ENCODE assay signal across 20 cellular contexts in genomic region chr12:53185582-53186153, GRCh38. TPM values are rescaled to one million over a fixed set of nuclear protein-coding genes. Genes with fewer than 3 reads are reported as not detected.
DNase-seq lines count a peak whose midpoint lies in the region; ATAC-seq and TF ChIP-seq lines count a peak whose summit lies in the region.
"Had no signal": no experiment of that assay in that cellular context is flagged by ENCODE, and none has a peak within 500 bp of the region (broad histone marks: within the 10 kb centered on the region; RNA-seq: fewer than 3 reads in every experiment).

No MANE protein-coding gene starts in this region.

- H3K36me3 Mint-ChIP-seq in activated CD4-positive, alpha-beta T cell treated with anti-CD3 and anti-CD28 coated beads for 36 hours (ENCODE audit: low read depth), result peaks cover 56% of the 10 kb centered on the region
- H3K36me3 Mint-ChIP-seq in activated CD4-positive, alpha-beta T cell treated with anti-CD3 and anti-CD28 coated beads, Interleukin-2, amount 10 ng/mL, durations not matched to agents 7 days and 5 days (ENCODE audit: low read depth), result peaks cover 77% of the 10 kb centered on the region

- CTCF ChIA-PET in activated CD4-positive, alpha-beta T cell treated with anti-CD3 and anti-CD28 coated beads for 36 hours (lab: Charles Lee), result interaction anchor here (0.6 to 7.2 kb wide), 5 partner anchors 10 to 116 kb away, joined by 3 to 94 read pairs (median 6); no protein-coding TSS in a partner anchor
- CTCF ChIA-PET in activated CD4-positive, alpha-beta T cell treated with anti-CD3 and anti-CD28 coated beads, Interleukin-2, amount 10 ng/mL, durations not matched to agents 7 days and 5 days (lab: Charles Lee), result interaction anchor here (0.6 to 9.7 kb wide), 5 partner anchors 12 to 294 kb away, joined by 3 to 71 read pairs (median 4); partner anchors contain the start of gene AAAS

- H3K36me3 ChIP-seq in DND-41 (ENCODE audit: insufficient read depth, low read length), result peaks cover 79% of the 10 kb centered on the region

- no peak overlapping the region for H3K4me3 ChIP-seq in DND-41 (ENCODE audit: low read depth in 1 of 2, low read length in 2 of 2)
- H3K4me3 ChIP-seq: gastrocnemius medialis had no signal

- no peak for DNase-seq in activated CD4-positive, alpha-beta T cell treated with anti-CD3 and anti-CD28 coated beads for 36 hours
- no peak for DNase-seq in activated CD4-positive, alpha-beta T cell treated with anti-CD3 and anti-CD28 coated beads, Interleukin-2, amount 10 ng/mL, durations not matched to agents 7 days and 5 days
- DNase-seq in DND-41 (no peak), foreskin keratinocyte (no peak), NCI-H1930 (lab: John Stamatoyannopoulos, UW) (no peak), NAMALWA (ENCODE audit: low spot score) (no peak)
- DNase-seq in activated T-cell treated with anti-CD3 and anti-CD28 coated beads, Interleukin-2, amount 50 U/mL, for 48 hours, result peak; percentile 12 to 13
- DNase-seq: activated CD4-positive, CD25-positive, alpha-beta regulatory T cell; amniotic stem cell; DMS79 treated with DMSO at 0.1 percent for 48 hours; gastrocnemius medialis; NCI-H2081; NCI-H524; nucleus accumbens; SIG-M5; stimulated activated naive CD4-positive, alpha-beta T cell treated with Interleukin-2 at 50 U/mL for 16 hours had no signal

- peaks cover 27% of the 10 kb centered on the region for H4K20me1 ChIP-seq in DND-41 (ENCODE audit: insufficient read depth, low read length)

- TF ChIP-seq CTCF in DND-41 (IDR thresholded peaks at IDR 0.05; ENCODE audit: borderline replicate concordance, extremely low read depth, low read length, poor library complexity, severe bottlenecking) (peak; percentile 8), foreskin keratinocyte (conservative IDR thresholded peaks at IDR 0.05) (peak; percentile 17)

- no peak overlapping the region for H2AFZ ChIP-seq in DND-41 (ENCODE audit: low read depth, low read length)

- no peaks in the 10 kb centered on the region for H3K9me3 ChIP-seq in DND-41 (ENCODE audit: insufficient read depth, low read length, severe bottlenecking)
- H3K9me3 ChIP-seq: gastrocnemius medialis had no signal

- no peak overlapping the region for H3K9ac ChIP-seq in DND-41 (ENCODE audit: low read depth, low read length)

- H3K27me3 Mint-ChIP-seq in activated CD4-positive, alpha-beta T cell treated with anti-CD3 and anti-CD28 coated beads for 36 hours, result no peaks in the 10 kb centered on the region
- no peaks in the 10 kb centered on the region for H3K27me3 Mint-ChIP-seq in activated CD4-positive, alpha-beta T cell treated with anti-CD3 and anti-CD28 coated beads, Interleukin-2, amount 10 ng/mL, durations not matched to agents 7 days and 5 days
- H3K27me3 Mint-ChIP-seq: type B pancreatic cell had no signal

- peaks cover 40% of the 10 kb centered on the region for H3K79me2 ChIP-seq in DND-41 (ENCODE audit: insufficient read depth, low read length)

- peaks cover 29% of the 10 kb centered on the region for H3K4me1 ChIP-seq in DND-41 (ENCODE audit: insufficient read depth, low read length)
- no peaks in the 10 kb centered on the region for H3K4me1 ChIP-seq in foreskin keratinocyte

- intact Hi-C loops in activated CD4-positive, alpha-beta T cell treated with anti-CD3 and anti-CD28 coated beads for 36 hours (cut with DNase I, micrococcal nuclease), result no loop called here

- H3K27me3 ChIP-seq in DND-41 (ENCODE audit: insufficient read depth, low read length, poor library complexity) (no peaks in the 10 kb centered on the region), foreskin keratinocyte (no peaks in the 10 kb centered on the region)
- H3K27me3 ChIP-seq: gastrocnemius medialis had no signal

- no peaks in the 10 kb centered on the region for H3K9me3 Mint-ChIP-seq in activated CD4-positive, alpha-beta T cell treated with anti-CD3 and anti-CD28 coated beads for 36 hours (ENCODE audit: low read depth)
- no peaks in the 10 kb centered on the region for H3K9me3 Mint-ChIP-seq in activated CD4-positive, alpha-beta T cell treated with anti-CD3 and anti-CD28 coated beads, Interleukin-2, amount 10 ng/mL, durations not matched to agents 7 days and 5 days
- H3K9me3 Mint-ChIP-seq: T-helper 2 cell treated with Interferon-gamma antibody and Interleukin-4, amounts not matched to agents 5 μg/mL and 100 μg/mL, for 36 hours; type B pancreatic cell had no signal

- peaks cover 53% of the 10 kb centered on the region for H3K4me1 Mint-ChIP-seq in activated CD4-positive, alpha-beta T cell treated with anti-CD3 and anti-CD28 coated beads for 36 hours
- H3K4me1 Mint-ChIP-seq in activated CD4-positive, alpha-beta T cell treated with anti-CD3 and anti-CD28 coated beads, Interleukin-2, amount 10 ng/mL, durations not matched to agents 7 days and 5 days, result peaks cover 54% of the 10 kb centered on the region

- H3K27ac Mint-ChIP-seq in activated CD4-positive, alpha-beta T cell treated with anti-CD3 and anti-CD28 coated beads for 36 hours, result peak overlapping the region; percentile 59
- no peak overlapping the region for H3K27ac Mint-ChIP-seq in activated CD4-positive, alpha-beta T cell treated with anti-CD3 and anti-CD28 coated beads, Interleukin-2, amount 10 ng/mL, durations not matched to agents 7 days and 5 days
- H3K27ac Mint-ChIP-seq: T-helper 2 cell treated with Interferon-gamma antibody and Interleukin-4, amounts not matched to agents 5 μg/mL and 100 μg/mL, for 36 hours; type B pancreatic cell had no signal

- no peak for ATAC-seq in activated CD4-positive, alpha-beta T cell treated with anti-CD3 and anti-CD28 coated beads for 36 hours
- ATAC-seq in DND-41 (ENCODE audit: insufficient read depth, low read depth) (no peak), foreskin keratinocyte (no peak), HG02938 (IDR thresholded peaks at IDR 0.05; ENCODE audit: unreplicated experiment) (no peak)
- ATAC-seq: gastrocnemius medialis had no signal

- H3K4me3 Mint-ChIP-seq in activated CD4-positive, alpha-beta T cell treated with anti-CD3 and anti-CD28 coated beads for 36 hours, result no peak overlapping the region
- no peak overlapping the region for H3K4me3 Mint-ChIP-seq in activated CD4-positive, alpha-beta T cell treated with anti-CD3 and anti-CD28 coated beads, Interleukin-2, amount 10 ng/mL, durations not matched to agents 7 days and 5 days
- H3K4me3 Mint-ChIP-seq: T-helper 2 cell treated with Interferon-gamma antibody and Interleukin-4, amounts not matched to agents 5 μg/mL and 100 μg/mL, for 36 hours; type B pancreatic cell had no signal

- no peak overlapping the region for H3K4me2 ChIP-seq in DND-41 (ENCODE audit: insufficient read depth, low read length)

- H3K27ac ChIP-seq in DND-41 (ENCODE audit: low read length), result no peak overlapping the region
- H3K27ac ChIP-seq in foreskin keratinocyte, result no peak overlapping the region
- H3K27ac ChIP-seq: 22Rv1, gastrocnemius medialis had no signal

- POLR2A ChIA-PET in activated CD4-positive, alpha-beta T cell treated with anti-CD3 and anti-CD28 coated beads for 36 hours (lab: Charles Lee), result no interaction called here
- POLR2A ChIA-PET in activated CD4-positive, alpha-beta T cell treated with anti-CD3 and anti-CD28 coated beads, Interleukin-2, amount 10 ng/mL, durations not matched to agents 7 days and 5 days (lab: Charles Lee), result no interaction called here

RNA-seq across cellular contexts. Expression of gene CSAD, which starts 4.9 kb away (rescaled TPM):
- total RNA-seq in activated CD4-positive, alpha-beta T cell treated with anti-CD3 and anti-CD28 coated beads for 36 hours, result 10 to 100 TPM; 20.0 to 23.1 TPM
- 10 to 100 TPM; 33.3 to 34.7 TPM for total RNA-seq in activated CD4-positive, alpha-beta T cell treated with anti-CD3 and anti-CD28 coated beads, Interleukin-2, amount 10 ng/mL, durations not matched to agents 7 days and 5 days
- total RNA-seq in foreskin keratinocyte, result 4.1 and 4.4 TPM in 2 replicates
- 3.0 and 3.1 TPM in 2 replicates for polyA plus RNA-seq in foreskin keratinocyte

RNA-seq across cellular contexts. Expression of gene ZNF740, which starts 5.1 kb away (rescaled TPM):
- 10 to 100 TPM; 34.9 to 40.2 TPM for total RNA-seq in activated CD4-positive, alpha-beta T cell treated with anti-CD3 and anti-CD28 coated beads for 36 hours
- total RNA-seq in activated CD4-positive, alpha-beta T cell treated with anti-CD3 and anti-CD28 coated beads, Interleukin-2, amount 10 ng/mL, durations not matched to agents 7 days and 5 days, result 10 to 100 TPM; 38.9 to 44.1 TPM
- total RNA-seq in foreskin keratinocyte, result 11.0 and 11.7 TPM in 2 replicates
- 3.7 and 4.6 TPM in 2 replicates for polyA plus RNA-seq in foreskin keratinocyte

RNA-seq across cellular contexts. Expression of gene ITGB7, which starts 21.4 kb away (rescaled TPM):
- total RNA-seq in activated CD4-positive, alpha-beta T cell treated with anti-CD3 and anti-CD28 coated beads for 36 hours, result 10 to 100 TPM; 73.0 to 77.6 TPM
- total RNA-seq in activated CD4-positive, alpha-beta T cell treated with anti-CD3 and anti-CD28 coated beads, Interleukin-2, amount 10 ng/mL, durations not matched to agents 7 days and 5 days, result 100 to 1,000 TPM; 621 to 702 TPM
- total RNA-seq in foreskin keratinocyte, result 0.14 and 0.32 TPM in 2 replicates
- 0.15 and 0.17 TPM in 2 replicates for polyA plus RNA-seq in foreskin keratinocyte

RNA-seq across cellular contexts. Expression of gene RARG, which starts 46.3 kb away (rescaled TPM):
- total RNA-seq in activated CD4-positive, alpha-beta T cell treated with anti-CD3 and anti-CD28 coated beads for 36 hours, result 10 to 100 TPM; 20.0 to 21.6 TPM
- total RNA-seq in activated CD4-positive, alpha-beta T cell treated with anti-CD3 and anti-CD28 coated beads, Interleukin-2, amount 10 ng/mL, durations not matched to agents 7 days and 5 days, result 10 to 100 TPM; 58.3 to 59.7 TPM
- total RNA-seq in foreskin keratinocyte, result 32.8 and 33.3 TPM in 2 replicates
- polyA plus RNA-seq in foreskin keratinocyte, result 26.3 and 29.2 TPM in 2 replicates

Comparison
In these comparisons a context has a peak if more than half of its experiments do, and no peak if none do; other contexts are left out.
1. DNase-seq: peak in activated T-cell treated with anti-CD3 and anti-CD28 coated beads, Interleukin-2, amount 50 U/mL, for 48 hours (2 of 2); none in activated CD4-positive, alpha-beta T cell treated with anti-CD3 and anti-CD28 coated beads for 36 hours (single experiment), activated CD4-positive, alpha-beta T cell treated with anti-CD3 and anti-CD28 coated beads, Interleukin-2, amount 10 ng/mL, durations not matched to agents 7 days and 5 days (single experiment), DND-41 (single experiment), foreskin keratinocyte (0 of 2), NCI-H1930 (0 of 2) and NAMALWA (single experiment).
2. RNA of gene ITGB7, which starts 21.4 kb away (total RNA-seq): 621 to 702 TPM in activated CD4-positive, alpha-beta T cell treated with anti-CD3 and anti-CD28 coated beads, Interleukin-2, amount 10 ng/mL, durations not matched to agents 7 days and 5 days and 73.0 to 77.6 TPM in activated CD4-positive, alpha-beta T cell treated with anti-CD3 and anti-CD28 coated beads for 36 hours; 0.14 to 0.32 TPM in foreskin keratinocyte; every median in the first group is over 10 times any median in the second.